ENCODE assay signal across 22 cellular contexts in genomic region chr16:78388920-78389564, GRCh38.
"Had no signal": no experiment of that assay in that cellular context is flagged by ENCODE, and none has a peak within 500 bp of the region (broad histone marks: within the 10 kb centered on the region; RNA-seq: fewer than 3 reads in every experiment).

No MANE protein-coding gene starts in this region.

- H3K4me3 ChIP-seq: coronary artery, psoas muscle, sigmoid colon, skin epidermis, testis, tibial nerve had no signal

- H3K27ac ChIP-seq: coronary artery, neutrophil, psoas muscle, skin epidermis, testis, tibial nerve had no signal

- H3K9me3 ChIP-seq: neutrophil, psoas muscle, sigmoid colon, testis had no signal

- H3K4me1 ChIP-seq: testis had no signal

- H3K27me3 ChIP-seq: neutrophil, sigmoid colon, testis, tibial nerve had no signal

- ATAC-seq: stimulated activated naive B cell treated with anti-CD40 and anti-IgM and Interleukin-4, amounts not matched to agents 10 μg/mL and 1 μg/mL and 100 μg/mL, for 72 hours; stimulated activated naive CD8-positive, alpha-beta T cell treated with anti-CD3 and anti-CD28 coated beads, Interleukin-15, amount 100 ng/mL, for 72 hours had no signal

- H3K36me3 ChIP-seq: neutrophil, sigmoid colon had no signal

- DNase-seq: effector CD4-positive, alpha-beta T cell; endodermal cell; erythroblast; foreskin melanocyte; head of caudate nucleus; immature natural killer cell; kidney; left cardiac atrium; mesendoderm; naive B cell; psoas muscle; retina; sigmoid colon; stimulated activated CD4-positive, alpha-beta T cell treated with anti-CD3 and anti-CD28 coated beads, Interleukin-2, amount 100 ng/mL, for 24 hours; stimulated activated CD4-positive, alpha-beta T cell treated with anti-CD3 and anti-CD28 coated beads, Interleukin-4, amount 100 ng/mL, for 4 hours; stimulated activated naive B cell treated with anti-CD40 and anti-IgM and Interleukin-4, amounts not matched to agents 10 μg/mL and 1 μg/mL and 100 μg/mL, for 72 hours; stimulated activated naive CD8-positive, alpha-beta T cell treated with anti-CD3 and anti-CD28 coated beads, Interleukin-15, amount 100 ng/mL, for 72 hours; testis had no signal
